Comparison of ENCODE assay signal across 12 cellular contexts in the genomic region with DNA sequence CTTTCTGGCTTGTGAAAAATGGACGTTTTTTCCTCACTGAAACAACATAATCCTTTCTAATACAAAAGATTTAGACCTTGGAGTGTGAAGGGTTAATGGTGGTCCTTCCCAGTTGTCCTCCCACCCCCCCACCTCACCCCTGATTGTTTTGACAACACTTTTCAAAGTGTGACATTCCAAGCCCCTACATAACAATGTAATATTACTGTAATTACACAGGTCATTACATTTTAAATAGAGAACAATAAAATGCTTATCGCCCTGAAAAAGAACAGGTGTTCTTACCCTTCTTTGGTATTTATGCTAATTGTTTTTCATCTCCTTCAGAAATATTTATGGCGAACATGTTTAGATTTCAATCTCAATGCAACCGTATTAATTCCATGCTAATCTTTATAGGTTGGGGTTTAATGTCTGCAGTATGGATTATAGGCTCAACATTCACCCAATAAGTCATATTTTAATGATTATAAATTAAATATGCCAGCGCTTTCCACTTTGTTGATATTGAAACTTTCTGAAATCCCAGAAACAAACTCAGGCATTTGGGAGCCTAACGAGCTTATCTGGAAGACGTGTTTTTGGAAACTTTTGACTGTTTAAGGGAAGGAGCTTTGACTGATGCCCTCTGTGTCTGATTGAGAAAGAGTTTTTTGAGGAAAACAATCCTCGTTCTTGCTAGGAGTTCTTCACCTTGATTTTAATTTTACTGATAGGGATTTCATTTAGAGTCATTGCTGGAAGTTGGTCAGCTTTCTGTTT. TPM values are rescaled to one million over a fixed set of nuclear protein-coding genes. Genes with fewer than 3 reads are reported as not detected.
A peak's percentile ranks its signal among the peaks of the same experiment; 100 is the strongest.
DNase-seq lines count a peak whose midpoint lies in the region; ATAC-seq and TF ChIP-seq lines count a peak whose summit lies in the region.
"Had no signal": no experiment of that assay in that cellular context is flagged by ENCODE, and none has a peak within 500 bp of the region (broad histone marks: within the 10 kb centered on the region; RNA-seq: fewer than 3 reads in every experiment).

No MANE protein-coding gene starts in this region.

- H3K9me3 ChIP-seq in heart right ventricle (no peaks in the 10 kb centered on the region), endocrine pancreas (ENCODE audit: control insufficient read depth, low read length) (no peaks in the 10 kb centered on the region), mucosa of stomach (ENCODE audit: control insufficient read depth, low read length) (no peaks in the 10 kb centered on the region), uterus (no peaks in the 10 kb centered on the region)

- no peak for DNase-seq in heart right ventricle
- DNase-seq in Right ventricle myocardium superior, result no peak
- DNase-seq in uterus, result no peak
- no peak for DNase-seq in activated gamma-delta T cell (lab: John Stamatoyannopoulos, UW)
- no peak for DNase-seq in dedifferentiated amniotic fluid mesenchymal stem cell (ENCODE audit: extremely low spot score)
- DNase-seq: activated B cell treated with CpG ODN at 0.5 μM for 24 hours, amygdala, C1 segment of cervical spinal cord, NCI-H2107 had no signal

- peak overlapping the region in 8 of 10 donors; percentile 22 to 66 (median 53) for H3K27ac ChIP-seq in heart right ventricle
- H3K27ac ChIP-seq in uterus, result peak overlapping the region; percentile 93 to 97

- WGBS in heart right ventricle, 2 donors, result 42 to 43% methylated on average over 8 of the region's 8 CpGs

- TF ChIP-seq CTCF in heart right ventricle (IDR thresholded peaks at IDR 0.05) (no peak), uterus (IDR thresholded peaks at IDR 0.05) (no peak)

- H3K36me3 ChIP-seq in heart right ventricle (peaks cover 0 to 5% (median 0%) of the 10 kb centered on the region in 9 donors), endocrine pancreas (ENCODE audit: control insufficient read depth, insufficient read depth, low read length) (no peaks in the 10 kb centered on the region), mucosa of stomach (ENCODE audit: control insufficient read depth, insufficient read depth, low read length) (no peaks in the 10 kb centered on the region), uterus (no peaks in the 10 kb centered on the region)

- intact Hi-C loops in heart right ventricle (cut with DNase I), result loop anchor here in 8 of 10 donors (5.0 to 10.0 kb wide), 14 partner anchors 42 to 478 kb away; no protein-coding TSS in a partner anchor
- intact Hi-C loops in Right ventricle myocardium superior (cut with DNase I), result loop anchor here (5.0 to 10.0 kb wide), 2 partner anchors 100 to 172 kb away; no protein-coding TSS in a partner anchor
- intact Hi-C loops in uterus (cut with DNase I; ENCODE audit: low total_unique reads), result loop anchor here (10.0 kb wide), 2 partner anchors 100 to 170 kb away; no protein-coding TSS in a partner anchor

- peaks cover 0 to 26% (median 0%) of the 10 kb centered on the region in 7 donors for H3K27me3 ChIP-seq in heart right ventricle
- H3K27me3 ChIP-seq in endocrine pancreas (ENCODE audit: control insufficient read depth, insufficient read depth, low read length), result no peaks in the 10 kb centered on the region
- H3K27me3 ChIP-seq in mucosa of stomach (ENCODE audit: control insufficient read depth, insufficient read depth, low read length), result no peaks in the 10 kb centered on the region
- no peaks in the 10 kb centered on the region for H3K27me3 ChIP-seq in uterus

- no peak for ATAC-seq in heart right ventricle
- ATAC-seq in Right ventricle myocardium superior (ENCODE audit: poor library complexity), result no peak
- ATAC-seq in HG03354 (IDR thresholded peaks at IDR 0.05; ENCODE audit: poor library complexity, severe bottlenecking, unreplicated experiment), result no peak

- H3K9ac ChIP-seq in endocrine pancreas (ENCODE audit: control insufficient read depth, insufficient read depth, low read length) (no peak overlapping the region), mucosa of stomach (ENCODE audit: low read length) (peak overlapping the region; percentile 99)

- H3K4me3 ChIP-seq in heart right ventricle (peak overlapping the region in 9 of 10 donors; percentile 6 to 81 (median 34)), endocrine pancreas (ENCODE audit: control insufficient read depth, insufficient read depth, low read length) (peak overlapping the region; percentile 24), mucosa of stomach (ENCODE audit: low read length) (peak overlapping the region; percentile 14), uterus (peak overlapping the region; percentile 0 to 80)

- H3K4me1 ChIP-seq in heart right ventricle (peaks cover 9 to 72% (median 60%) of the 10 kb centered on the region in 9 donors), endocrine pancreas (ENCODE audit: control insufficient read depth, insufficient read depth, low read length) (peaks cover 7% of the 10 kb centered on the region), mucosa of stomach (ENCODE audit: control insufficient read depth, insufficient read depth, low read length) (peaks cover 56% of the 10 kb centered on the region), uterus (peaks cover 0 to 6% of the 10 kb centered on the region in 2 donors)

- TF ChIP-seq POLR2A in uterus (IDR thresholded peaks at IDR 0.05), result no peak

RNA-seq across cellular contexts. Expression of a gene that starts 5.1 kb away (rescaled TPM):
- total RNA-seq in heart right ventricle (10 to 100 TPM in 9 of 10 donors, 1 to 10 TPM in 1; 9.9 to 15.8 (median 12.0) TPM), Right ventricle myocardium superior (9.4 TPM), uterus (10 to 100 TPM; 12.7 to 59.9 (median 16.1) TPM)
- 10 to 100 TPM in 1 of 2 donors, 1 to 10 TPM in 1; 3.6 to 11.9 TPM for polyA plus RNA-seq in heart right ventricle
